Comparison of ENCODE assay signal across 22 cellular contexts in the genomic region with DNA sequence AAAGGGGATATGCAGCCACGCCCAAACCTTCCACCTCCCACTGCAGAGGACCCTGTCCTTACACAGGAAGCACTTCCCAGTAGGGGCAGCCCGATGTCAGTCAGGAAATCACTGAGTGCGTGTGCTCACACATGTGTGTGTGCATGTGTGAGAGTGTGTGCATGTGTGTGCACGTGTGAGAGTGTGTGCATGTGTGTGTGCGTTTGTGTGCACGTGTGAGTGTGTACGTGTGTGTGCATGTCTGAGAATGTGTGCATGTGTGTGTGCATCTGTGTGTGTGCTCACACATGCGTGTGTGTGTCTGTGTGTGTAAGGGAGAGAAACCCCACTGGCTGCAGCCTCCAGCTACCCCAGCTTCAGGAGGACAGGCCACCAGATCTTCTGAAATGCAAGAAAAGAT.
"Had no signal": no experiment of that assay in that cellular context is flagged by ENCODE, and none has a peak within 500 bp of the region (broad histone marks: within the 10 kb centered on the region; RNA-seq: fewer than 3 reads in every experiment).

No MANE protein-coding gene starts in this region.

- H3K9ac ChIP-seq: KMS-11 had no signal

- H3K36me3 ChIP-seq: cardiac muscle cell had no signal

- H3K4me1 Mint-ChIP-seq: activated naive CD4-positive, alpha-beta T cell treated with anti-CD3 and anti-CD28 coated beads, Interleukin-2, amount 50 U/mL, for 24 hours had no signal

- H3K27me3 Mint-ChIP-seq: activated naive CD4-positive, alpha-beta T cell treated with anti-CD3 and anti-CD28 coated beads, Interleukin-2, amount 50 U/mL, for 24 hours had no signal

- H3K4me3 ChIP-seq: ascending aorta, cardiac muscle cell had no signal

- H3K9me3 ChIP-seq: ascending aorta had no signal

- DNase-seq: activated CD4-positive, alpha-beta T cell treated with anti-CD3 and anti-CD28 coated beads for 48 hours; activated CD4-positive, alpha-beta T cell treated with anti-CD3 and anti-CD28 coated beads, Interleukin-2, amount 50 U/mL, for 4 hours; activated CD4-positive, CD25-positive, alpha-beta regulatory T cell treated with anti-CD3 and anti-CD28 coated beads, Interleukin-2, amount 50 U/mL, for 72 hours; activated CD8-positive, alpha-beta memory T cell treated with anti-CD3 and anti-CD28 coated beads, Interleukin-2, amount 50 U/mL, for 48 hours; activated CD8-positive, alpha-beta T cell treated with anti-CD3 and anti-CD28 coated beads, Interleukin-2, amount 10 ng/mL, durations not matched to agents 7 days and 5 days; activated T-cell treated with anti-CD3 and anti-CD28 coated beads, Interleukin-2, amount 50 U/mL, for 1 hour; amniotic stem cell; MV-4-11; NCI-H1092 treated with DMSO at 0.1 percent for 48 hours; NCI-H1417 treated with DMSO at 0.1 percent for 48 hours; NCI-H1694; NCI-H2029; NCI-H2107; NCI-H510A treated with DMSO at 0.1 percent for 48 hours; SHP77 treated with DMSO at 0.1 percent for 48 hours had no signal

- H3K27ac ChIP-seq: cardiac muscle cell, KMS-11 had no signal

- ATAC-seq: activated CD8-positive, alpha-beta T cell treated with anti-CD3 and anti-CD28 coated beads, Interleukin-2, amount 10 ng/mL, durations not matched to agents 7 days and 5 days had no signal

- H3K36me3 Mint-ChIP-seq: activated naive CD4-positive, alpha-beta T cell treated with anti-CD3 and anti-CD28 coated beads, Interleukin-2, amount 50 U/mL, for 24 hours; brain had no signal

- H3K9me3 Mint-ChIP-seq: activated naive CD4-positive, alpha-beta T cell treated with anti-CD3 and anti-CD28 coated beads, Interleukin-2, amount 50 U/mL, for 24 hours; brain; T-helper 1 cell treated with Interleukin-12 subunit alpha and Interleukin-12 subunit beta and Interleukin-4 antibody, amounts not matched to agents 30 μg/mL and 1 μg/mL, for 36 hours had no signal

- H3K27ac Mint-ChIP-seq: activated CD8-positive, alpha-beta T cell treated with anti-CD3 and anti-CD28 coated beads, Interleukin-2, amount 10 ng/mL, durations not matched to agents 7 days and 5 days; activated naive CD4-positive, alpha-beta T cell treated with anti-CD3 and anti-CD28 coated beads, Interleukin-2, amount 50 U/mL, for 24 hours; brain; T-helper 1 cell treated with Interleukin-12 subunit alpha and Interleukin-12 subunit beta and Interleukin-4 antibody, amounts not matched to agents 30 μg/mL and 1 μg/mL, for 36 hours had no signal

- H3K4me2 ChIP-seq: KMS-11 had no signal

- H3K27me3 ChIP-seq: ascending aorta, cardiac muscle cell had no signal

- H3K4me3 Mint-ChIP-seq: activated CD8-positive, alpha-beta T cell treated with anti-CD3 and anti-CD28 coated beads, Interleukin-2, amount 10 ng/mL, durations not matched to agents 7 days and 5 days; activated naive CD4-positive, alpha-beta T cell treated with anti-CD3 and anti-CD28 coated beads, Interleukin-2, amount 50 U/mL, for 24 hours; brain; T-helper 1 cell treated with Interleukin-12 subunit alpha and Interleukin-12 subunit beta and Interleukin-4 antibody, amounts not matched to agents 30 μg/mL and 1 μg/mL, for 36 hours had no signal

- FAIRE-seq: RCC 7860 had no signal
